10 cellular contexts compared by ENCODE assay signal in the genomic region with DNA sequence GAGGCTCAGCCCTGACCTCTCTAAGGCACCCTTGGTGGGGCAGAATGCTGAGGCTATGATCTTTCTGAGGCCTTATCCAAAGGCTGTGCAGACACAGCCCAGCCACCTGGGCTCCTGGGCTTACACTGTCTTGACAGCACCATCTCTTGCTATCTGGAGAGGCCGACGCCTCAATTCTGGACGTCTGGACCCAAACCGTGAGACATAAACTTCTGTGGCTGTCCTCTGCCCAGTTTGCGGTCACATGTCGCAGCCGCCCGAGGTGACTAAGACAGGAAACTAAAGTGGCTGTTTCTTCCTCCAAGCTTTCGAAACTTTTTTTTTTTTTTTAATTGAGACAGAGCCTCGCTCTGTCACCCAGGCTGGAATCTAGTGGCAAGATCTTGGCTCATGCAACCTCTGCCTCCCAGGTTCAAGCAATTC. TPM values are rescaled to one million over a fixed set of nuclear protein-coding genes. Genes with fewer than 3 reads are reported as not detected.
DNase-seq lines count a peak whose midpoint lies in the region; ATAC-seq and TF ChIP-seq lines count a peak whose summit lies in the region.
"Had no signal": no experiment of that assay in that cellular context is flagged by ENCODE, and none has a peak within 500 bp of the region (broad histone marks: within the 10 kb centered on the region; RNA-seq: fewer than 3 reads in every experiment).

No MANE protein-coding gene starts in this region.

- H3K9me3 ChIP-seq in heart right ventricle (no peaks in the 10 kb centered on the region), transverse colon (no peaks in the 10 kb centered on the region), H9 (ENCODE audit: control insufficient read depth, low read depth, low read length) (no peaks in the 10 kb centered on the region)

- H3K18ac ChIP-seq in H9 (ENCODE audit: insufficient read length, low read depth, low read length) = no peak overlapping the region

- no peak overlapping the region for H2AFZ ChIP-seq in H9 (ENCODE audit: low read length)

- H3K36me3 Mint-ChIP-seq in T-helper 1 cell treated with Interleukin-12 subunit alpha and Interleukin-12 subunit beta and Interleukin-4 antibody, amounts not matched to agents 30 μg/mL and 1 μg/mL, for 36 hours (ENCODE audit: low read depth) = no peaks in the 10 kb centered on the region
- no peaks in the 10 kb centered on the region for H3K36me3 Mint-ChIP-seq in H9 (ENCODE audit: insufficient read depth in 1 of 3, low read depth in 3 of 3)

- no peak overlapping the region for H2BK120ac ChIP-seq in H9 (ENCODE audit: low read depth, low read length, poor library complexity, severe bottlenecking)

- TF ChIP-seq CTCF in heart right ventricle (IDR thresholded peaks at IDR 0.05) (no peak), transverse colon (IDR thresholded peaks at IDR 0.05) (no peak), H9 (conservative IDR thresholded peaks at IDR 0.05) (no peak)

- H3K4me2 ChIP-seq in H9 (ENCODE audit: insufficient read depth, insufficient read length, low read length) = no peak overlapping the region
- H3K4me2 ChIP-seq: KMS-11 had no signal

- no peak overlapping the region for H3K4ac ChIP-seq in H9 (ENCODE audit: low read depth, low read length)

- H3K79me1 ChIP-seq in H9 (ENCODE audit: insufficient read depth, low read depth, low read length, poor library complexity, severe bottlenecking) = no peaks in the 10 kb centered on the region

- no peak overlapping the region for H3K23ac ChIP-seq in H9 (ENCODE audit: insufficient read length, low read depth, low read length)

- intact Hi-C loops in heart right ventricle (cut with DNase I) = no loop called here
- intact Hi-C loops in transverse colon (cut with DNase I; ENCODE audit: low total_unique reads) = no loop called here

- no peaks in the 10 kb centered on the region for H4K20me1 ChIP-seq in H9 (ENCODE audit: control insufficient read depth, insufficient read depth, insufficient read length)

- TF ChIP-seq POLR2A in transverse colon (IDR thresholded peaks at IDR 0.05) = no peak

- WGBS in heart right ventricle, 2 donors = 48 to 76% methylated on average over 10 of the region's 10 CpGs
- WGBS in transverse colon (ENCODE audit: low coverage in 1 of 2), 2 donors = 63% methylated on average over 10 of the region's 10 CpGs; no CpG with 5 or more reads in 1 of the 2 donors
- no CpG with 5 or more reads among the region's 10 CpGs for WGBS in H9 (ENCODE audit: extremely low coverage, insufficient read length, low lambda C conversion rate)

- H3K4me1 ChIP-seq in heart right ventricle (peaks cover 0 to 33% (median 1%) of the 10 kb centered on the region in 9 donors), transverse colon (peaks cover 0 to 2% (median 1%) of the 10 kb centered on the region in 4 donors), H9 (ENCODE audit: insufficient read depth, low read length) (no peaks in the 10 kb centered on the region; the same call in 1 of the 2 replicates)

- peak overlapping the region; percentile 41 for H3K27ac Mint-ChIP-seq in T-helper 1 cell treated with Interleukin-12 subunit alpha and Interleukin-12 subunit beta and Interleukin-4 antibody, amounts not matched to agents 30 μg/mL and 1 μg/mL, for 36 hours
- H3K27ac Mint-ChIP-seq in H9 = 0 out of 7 replicates have a peak overlapping the region, but pooled peaks of 1 of the 3 experiments have one; percentile 54

- no peak overlapping the region for H2BK20ac ChIP-seq in H9 (ENCODE audit: low read depth, low read length, poor library complexity, severe bottlenecking)

- H3T11ph ChIP-seq in H9 (ENCODE audit: low read length) = no peak overlapping the region

- H3K27me3 ChIP-seq in heart right ventricle (peaks cover 0 to 51% (median 42%) of the 10 kb centered on the region in 7 donors), transverse colon (peaks cover 29% of the 10 kb centered on the region), H9 (ENCODE audit: insufficient read depth, low read length) (peaks cover 12% of the 10 kb centered on the region; the same call in 1 of the 2 replicates)

- peaks cover 2% of the 10 kb centered on the region for H3K23me2 ChIP-seq in H9 (ENCODE audit: insufficient read length, low read depth, low read length, poor library complexity, severe bottlenecking)

- no peak overlapping the region for H4K8ac ChIP-seq in H9 (replicated peaks; ENCODE audit: insufficient read length, low read depth, low read length)

- H3K79me2 ChIP-seq in H9 (ENCODE audit: insufficient read depth, low read length) = no peaks in the 10 kb centered on the region

- H2BK12ac ChIP-seq in H9 (ENCODE audit: insufficient read length, low read depth, low read length) = no peak overlapping the region

- H3K27me3 Mint-ChIP-seq in T-helper 1 cell treated with Interleukin-12 subunit alpha and Interleukin-12 subunit beta and Interleukin-4 antibody, amounts not matched to agents 30 μg/mL and 1 μg/mL, for 36 hours (ENCODE audit: low read depth) = peaks cover 48% of the 10 kb centered on the region
- peaks cover 75% of the 10 kb centered on the region for H3K27me3 Mint-ChIP-seq in H9 (ENCODE audit: low read depth)

- no peak overlapping the region; the same call in 1 of the 2 replicates for H3K14ac ChIP-seq in H9 (ENCODE audit: insufficient read depth, low read length)

- no peak overlapping the region for H2BK15ac ChIP-seq in H9 (ENCODE audit: low read depth, low read length)

- no peak overlapping the region for H2BK5ac ChIP-seq in H9 (ENCODE audit: insufficient read length, low read length)

- H3K4me3 ChIP-seq in heart right ventricle = no peak overlapping the region
- no peak overlapping the region for H3K4me3 ChIP-seq in transverse colon

- no peak overlapping the region for H3K56ac ChIP-seq in H9 (ENCODE audit: insufficient read length, low read depth, low read length)

- ATAC-seq in GM18907 (IDR thresholded peaks at IDR 0.05; ENCODE audit: unreplicated experiment) = peak; percentile 80
- peak; percentile 70 for ATAC-seq in HG03103 (IDR thresholded peaks at IDR 0.05; ENCODE audit: low read depth, unreplicated experiment)
- ATAC-seq in heart right ventricle = peak; percentile 50 to 76 (median 64)
- no peak for ATAC-seq in GM18867 (IDR thresholded peaks at IDR 0.05; ENCODE audit: unreplicated experiment)

- H3K4me3 Mint-ChIP-seq in T-helper 1 cell treated with Interleukin-12 subunit alpha and Interleukin-12 subunit beta and Interleukin-4 antibody, amounts not matched to agents 30 μg/mL and 1 μg/mL, for 36 hours = no peak overlapping the region
- no peak overlapping the region for H3K4me3 Mint-ChIP-seq in H9

- H3K27ac ChIP-seq in heart right ventricle = peak overlapping the region in 4 of 10 donors; percentile 34 to 91 (median 52)
- peak overlapping the region; percentile 48 to 64 (median 54) for H3K27ac ChIP-seq in transverse colon
- no peak overlapping the region for H3K27ac ChIP-seq in H9 (ENCODE audit: insufficient read length, low read depth, low read length)
- H3K27ac ChIP-seq: epithelial cell of prostate, KMS-11 had no signal

- TF ChIP-seq EP300 in transverse colon (IDR thresholded peaks at IDR 0.05; ENCODE audit: low read depth) = no peak

- H3K9me3 Mint-ChIP-seq in T-helper 1 cell treated with Interleukin-12 subunit alpha and Interleukin-12 subunit beta and Interleukin-4 antibody, amounts not matched to agents 30 μg/mL and 1 μg/mL, for 36 hours = no peaks in the 10 kb centered on the region
- H3K9me3 Mint-ChIP-seq in H9 = no peaks in the 10 kb centered on the region

- H3K9ac ChIP-seq in H9 (ENCODE audit: extremely low read depth, insufficient read length, low read length) = no peak overlapping the region
- H3K9ac ChIP-seq: KMS-11 had no signal

- H3K36me3 ChIP-seq in heart right ventricle (no peaks in the 10 kb centered on the region), transverse colon (no peaks in the 10 kb centered on the region)

- no peak overlapping the region for H2AK5ac ChIP-seq in H9 (ENCODE audit: insufficient read length, low read length)

- no peak overlapping the region for H4K91ac ChIP-seq in H9 (ENCODE audit: insufficient read length, low read depth, low read length)

- peak in 1 of 2 donors; percentile 33 for DNase-seq in heart right ventricle
- DNase-seq in transverse colon = peak; percentile 47
- DNase-seq in HCEC 1CT = no peak
- DNase-seq in H9 = no peak

- H3K4me1 Mint-ChIP-seq in T-helper 1 cell treated with Interleukin-12 subunit alpha and Interleukin-12 subunit beta and Interleukin-4 antibody, amounts not matched to agents 30 μg/mL and 1 μg/mL, for 36 hours (ENCODE audit: low read depth) = peaks cover 22% of the 10 kb centered on the region
- peaks cover 16% of the 10 kb centered on the region in 2 experiments for H3K4me1 Mint-ChIP-seq in H9

- in situ Hi-C loops in transverse colon (cut with MboI; ENCODE audit: low pct_ligation_motif_present in 1 of 4, low pct_unique_long_range_greater_than_20kb in 1 of 4, low sequenced_read_pairs in 3 of 4) = no loop called here

- no peak overlapping the region for H4K5ac ChIP-seq in H9 (ENCODE audit: insufficient read length, low read depth, low read length)

RNA-seq across cellular contexts. Expression of a gene that starts 49.3 kb away (rescaled TPM):
- total RNA-seq in heart right ventricle (under 1 TPM in 4 of 10 donors, not detected in 6; 0.08 to 0.20 (median 0.15) TPM), transverse colon (not detected), H9 (2021) (0.11 TPM in 1 of 2 replicates, not detected in the other)
- polyA plus RNA-seq in heart right ventricle = under 1 TPM in 1 of 2 donors, not detected in 1; 0.03 TPM
